ENCODE assay signal across 16 cellular contexts in the genomic region with DNA sequence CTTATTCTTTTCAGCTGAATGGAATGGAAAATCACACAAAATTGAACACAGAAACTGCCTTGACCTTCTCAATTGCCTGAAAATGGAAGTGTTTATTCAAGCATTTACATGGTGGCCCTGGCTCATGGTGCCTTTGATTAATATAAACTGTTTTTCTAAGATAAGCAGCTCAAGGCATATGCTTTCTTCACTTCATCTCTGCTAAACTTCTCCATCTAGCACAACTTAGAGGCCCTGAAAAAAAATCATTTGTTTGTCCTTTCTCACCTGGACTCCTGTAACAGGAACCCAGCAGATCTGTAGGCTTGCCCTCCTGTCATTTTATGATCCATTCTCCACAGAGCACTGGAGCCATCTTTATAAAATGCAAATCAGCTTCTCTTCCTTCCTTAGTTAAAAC.
"Had no signal": no experiment of that assay in that cellular context is flagged by ENCODE, and none has a peak within 500 bp of the region (broad histone marks: within the 10 kb centered on the region; RNA-seq: fewer than 3 reads in every experiment).

No MANE protein-coding gene starts in this region.

- H3K4me1 Mint-ChIP-seq: activated naive CD8-positive, alpha-beta T cell treated with anti-CD3 and anti-CD28 coated beads, Interleukin-2, amount 50 U/mL, for 24 hours; stimulated activated naive B cell treated with anti-CD40 and anti-IgM and Interleukin-4, amounts not matched to agents 10 μg/mL and 1 μg/mL and 100 μg/mL, for 72 hours had no signal

- H3K9me3 Mint-ChIP-seq: activated naive CD8-positive, alpha-beta T cell treated with anti-CD3 and anti-CD28 coated beads, Interleukin-2, amount 50 U/mL, for 24 hours; activated T-helper 1 cell treated with anti-CD3 and anti-CD28 coated beads, Interleukin-12 subunit alpha, Interleukin-12 subunit beta, Interleukin-2, Interleukin-4 antibody, amounts not matched to agents 30 ng/mL and 10 ng/mL and 1 ng/mL, durations not matched to agents 14 hours and 24 hours and 36 hours had no signal

- H3K27ac Mint-ChIP-seq: activated CD8-positive, alpha-beta T cell treated with anti-CD3 and anti-CD28 coated beads for 36 hours; activated naive CD8-positive, alpha-beta T cell treated with anti-CD3 and anti-CD28 coated beads, Interleukin-2, amount 50 U/mL, for 24 hours; activated T-helper 1 cell treated with anti-CD3 and anti-CD28 coated beads, Interleukin-12 subunit alpha, Interleukin-12 subunit beta, Interleukin-2, Interleukin-4 antibody, amounts not matched to agents 30 ng/mL and 10 ng/mL and 1 ng/mL, durations not matched to agents 14 hours and 24 hours and 36 hours; stimulated activated naive B cell treated with anti-CD40 and anti-IgM and Interleukin-4, amounts not matched to agents 10 μg/mL and 1 μg/mL and 100 μg/mL, for 72 hours had no signal

- H3K9me3 ChIP-seq: colonic mucosa, transverse colon had no signal

- H3K27me3 ChIP-seq: colonic mucosa, heart left ventricle, transverse colon had no signal

- H3K27ac ChIP-seq: colonic mucosa, heart left ventricle, left ventricle myocardium inferior, transverse colon, VCaP had no signal

- H3K4me1 ChIP-seq: colonic mucosa, transverse colon had no signal

- H3K36me3 ChIP-seq: colonic mucosa, heart left ventricle, left ventricle myocardium inferior, transverse colon had no signal

- ATAC-seq: activated CD8-positive, alpha-beta T cell treated with anti-CD3 and anti-CD28 coated beads for 36 hours; activated naive CD8-positive, alpha-beta T cell treated with anti-CD3 and anti-CD28 coated beads, Interleukin-2, amount 50 U/mL, for 24 hours; heart left ventricle; right cardiac atrium; stimulated activated naive B cell treated with anti-CD40 and anti-IgM and Interleukin-4, amounts not matched to agents 10 μg/mL and 1 μg/mL and 100 μg/mL, for 72 hours had no signal

- H3K36me3 Mint-ChIP-seq: stimulated activated naive B cell treated with anti-CD40 and anti-IgM and Interleukin-4, amounts not matched to agents 10 μg/mL and 1 μg/mL and 100 μg/mL, for 72 hours had no signal

- H3K4me3 ChIP-seq: colonic mucosa, heart left ventricle, left ventricle myocardium inferior, transverse colon had no signal

- H3K4me3 Mint-ChIP-seq: activated CD8-positive, alpha-beta T cell treated with anti-CD3 and anti-CD28 coated beads for 36 hours; activated naive CD8-positive, alpha-beta T cell treated with anti-CD3 and anti-CD28 coated beads, Interleukin-2, amount 50 U/mL, for 24 hours; activated T-helper 1 cell treated with anti-CD3 and anti-CD28 coated beads, Interleukin-12 subunit alpha, Interleukin-12 subunit beta, Interleukin-2, Interleukin-4 antibody, amounts not matched to agents 30 ng/mL and 10 ng/mL and 1 ng/mL, durations not matched to agents 14 hours and 24 hours and 36 hours; stimulated activated naive B cell treated with anti-CD40 and anti-IgM and Interleukin-4, amounts not matched to agents 10 μg/mL and 1 μg/mL and 100 μg/mL, for 72 hours had no signal

- DNase-seq: activated CD4-positive, alpha-beta T cell treated with anti-CD3 and anti-CD28 coated beads for 4 hours; activated CD8-positive, alpha-beta T cell treated with anti-CD3 and anti-CD28 coated beads for 36 hours; activated naive CD4-positive, alpha-beta T cell treated with Interleukin-2 at 50 U/mL for 16 hours; activated naive CD8-positive, alpha-beta T cell treated with anti-CD3 and anti-CD28 coated beads, Interleukin-2, amount 50 U/mL, for 24 hours; colonic mucosa; heart left ventricle; islet precursor cell; left ventricle myocardium inferior; mesenchymal stem cell; right cardiac atrium; stimulated activated CD4-positive, alpha-beta T cell treated with anti-CD3 and anti-CD28 coated beads, Interleukin-1b, Interleukin-23, amount 100 ng/mL, for 48 hours; stimulated activated naive B cell treated with anti-CD40 and anti-IgM and Interleukin-4, amounts not matched to agents 10 μg/mL and 1 μg/mL and 100 μg/mL, for 72 hours; substantia nigra; transverse colon had no signal
